18 cellular contexts compared by ENCODE assay signal in the genomic region with DNA sequence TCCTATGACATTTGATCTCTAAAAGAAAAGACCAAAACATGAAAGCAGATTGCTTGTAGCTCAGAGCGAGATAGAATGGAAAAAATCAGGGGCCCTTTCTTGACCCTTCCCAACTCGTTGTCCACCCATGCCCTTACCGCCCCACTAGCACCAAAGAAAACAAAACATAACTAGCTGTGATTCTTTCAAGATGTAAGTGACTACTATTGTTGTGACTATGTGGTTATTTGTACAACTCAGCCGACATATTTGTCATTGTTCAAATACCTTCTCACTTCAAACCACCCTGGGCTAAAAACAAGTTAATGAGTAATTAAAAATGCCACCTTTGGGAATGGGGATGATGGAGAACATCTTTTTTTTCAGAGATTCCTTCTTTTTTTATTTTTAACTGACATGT.
A peak's percentile ranks its signal among the peaks of the same experiment; 100 is the strongest.
DNase-seq lines count a peak whose midpoint lies in the region; ATAC-seq, FAIRE-seq and TF ChIP-seq lines count a peak whose summit lies in the region.
"Had no signal": no experiment of that assay in that cellular context is flagged by ENCODE, and none has a peak within 500 bp of the region (broad histone marks: within the 10 kb centered on the region; RNA-seq: fewer than 3 reads in every experiment).

No MANE protein-coding gene starts in this region.

- no peak for TF ChIP-seq CTCF in A549 (IDR thresholded peaks at IDR 0.05)
- TF ChIP-seq CTCF in GM23338 (conservative IDR thresholded peaks at IDR 0.05; ENCODE audit: low read depth in 2 of 2), result no peak
- no peak for TF ChIP-seq CTCF in chondrocyte (IDR thresholded peaks at IDR 0.05)

- H3K36me3 Mint-ChIP-seq in GM23338 (ENCODE audit: low read depth), result no peaks in the 10 kb centered on the region; the same call in 2 of the 3 replicates
- H3K36me3 Mint-ChIP-seq in chondrocyte (ENCODE audit: low read depth), result no peaks in the 10 kb centered on the region
- H3K36me3 Mint-ChIP-seq: CD4-positive, CD25-positive, alpha-beta regulatory T cell had no signal

- no peaks in the 10 kb centered on the region for H3K9me2 ChIP-seq in GM23338 (ENCODE audit: insufficient read depth)

- H3K36me3 ChIP-seq in GM23338 (ENCODE audit: insufficient read depth), result no peaks in the 10 kb centered on the region

- no peaks in the 10 kb centered on the region for H3K27me3 ChIP-seq in GM23338 (ENCODE audit: insufficient read depth)

- H3K9me3 Mint-ChIP-seq in GM23338 (no peaks in the 10 kb centered on the region), chondrocyte (ENCODE audit: low read depth) (no peaks in the 10 kb centered on the region)

- DNase-seq in A549 (ENCODE audit: low read depth in 1 of 2, low spot score in 1 of 2) (no peak), GM23338 (ENCODE audit: low spot score) (peak; percentile 3), chondrocyte (ENCODE audit: low spot score) (no peak), left kidney (ENCODE audit: low read depth, low spot score) (peak; percentile 2), glomerular visceral epithelial cell (ENCODE audit: extremely low spot score) (no peak), putamen (ENCODE audit: low spot score) (no peak)
- DNase-seq in activated CD4-positive, alpha-beta T cell treated with anti-CD3 and anti-CD28 coated beads for 4 hours, result no peak
- DNase-seq: CD4-positive, CD25-positive, alpha-beta regulatory T cell; H7; KG1; NCI-H1092 treated with DMSO at 0.1 percent for 48 hours; NCI-H187; NCI-H446 treated with DMSO at 0.1 percent for 48 hours; NCI-H748 treated with DMSO at 0.1 percent for 48 hours had no signal

- H3F3A ChIP-seq in GM23338 (replicated peaks; ENCODE audit: low read depth), result no peaks in the 10 kb centered on the region

- WGBS in A549 (ENCODE audit: missing lambda C conversion rate), result 7% methylated on average over 4 of the region's 4 CpGs

- POLR2A ChIA-PET in A549 (lab: Yijun Ruan, JAX), result no interaction called here

- H3K4me1 Mint-ChIP-seq in GM23338 (peaks cover 24% of the 10 kb centered on the region), chondrocyte (ENCODE audit: low read depth) (peaks cover 24% of the 10 kb centered on the region)
- H3K4me1 Mint-ChIP-seq: CD4-positive, CD25-positive, alpha-beta regulatory T cell had no signal

- H3K4me1 ChIP-seq in A549 (no peaks in the 10 kb centered on the region), GM23338 (ENCODE audit: insufficient read depth) (no peaks in the 10 kb centered on the region)

- H3K4me2 ChIP-seq in A549 (no peak overlapping the region), GM23338 (0 out of 2 replicates have a peak overlapping the region, but pooled peaks have one; percentile 12)

- ATAC-seq in A549 (no peak), GM23338 (no peak), GM18909 (IDR thresholded peaks at IDR 0.05; ENCODE audit: poor library complexity, unreplicated experiment) (no peak)
- ATAC-seq: PC-3 had no signal

- no peak for TF ChIP-seq POLR2A in A549 (IDR thresholded peaks at IDR 0.05; ENCODE audit: low read length)

- H3K9me3 ChIP-seq in A549, result no peaks in the 10 kb centered on the region

- CTCF ChIA-PET in A549 (lab: Yijun Ruan, JAX), result interaction anchor here (0.6 kb wide), 1 partner anchor 11 kb away, joined by 3 read pairs; no protein-coding TSS in a partner anchor

- peak; percentile 32 for FAIRE-seq in A549 (lab: Jason Lieb, UNC)
- FAIRE-seq: D721Med had no signal

- TF ChIP-seq RAD21 in A549 (conservative IDR thresholded peaks at IDR 0.05 in 1 of 2, IDR thresholded peaks at IDR 0.05 in 1 of 2), result no peak

- H3K27me3 Mint-ChIP-seq in GM23338 (ENCODE audit: insufficient read depth, low read depth, poor library complexity) (no peaks in the 10 kb centered on the region), chondrocyte (ENCODE audit: low read depth) (no peaks in the 10 kb centered on the region)
- H3K27me3 Mint-ChIP-seq: CD4-positive, CD25-positive, alpha-beta regulatory T cell had no signal

- no peaks in the 10 kb centered on the region for H3K79me2 ChIP-seq in GM23338 (replicated peaks; ENCODE audit: insufficient read depth)

- TF ChIP-seq EP300 in A549 (IDR thresholded peaks at IDR 0.05), result no peak

- H3K27ac ChIP-seq in A549 (no peak overlapping the region), GM23338 (ENCODE audit: low read depth) (no peak overlapping the region)
- H3K27ac ChIP-seq: SK-N-MC had no signal

- no peaks in the 10 kb centered on the region for H4K20me1 ChIP-seq in GM23338 (replicated peaks; ENCODE audit: insufficient read depth)

- no peak overlapping the region for H3K4me3 ChIP-seq in A549
- no peak overlapping the region for H3K4me3 ChIP-seq in GM23338
- H3K4me3 ChIP-seq: SK-N-MC had no signal

- H3K4me3 Mint-ChIP-seq in GM23338 (no peak overlapping the region), chondrocyte (ENCODE audit: unreplicated experiment) (no peak overlapping the region)
- H3K4me3 Mint-ChIP-seq: CD4-positive, CD25-positive, alpha-beta regulatory T cell had no signal

- H2AFZ ChIP-seq in GM23338, result no peak overlapping the region

- H3K27ac Mint-ChIP-seq in GM23338, result no peak overlapping the region
- peak overlapping the region; percentile 28 for H3K27ac Mint-ChIP-seq in chondrocyte (ENCODE audit: unreplicated experiment)
- H3K27ac Mint-ChIP-seq: CD4-positive, CD25-positive, alpha-beta regulatory T cell had no signal

TF ChIP-seq in A549, 52 proteins besides CTCF, POLR2A, EP300 and RAD21 (continues in another document):
- TF ChIP-seq, protein P1, sequence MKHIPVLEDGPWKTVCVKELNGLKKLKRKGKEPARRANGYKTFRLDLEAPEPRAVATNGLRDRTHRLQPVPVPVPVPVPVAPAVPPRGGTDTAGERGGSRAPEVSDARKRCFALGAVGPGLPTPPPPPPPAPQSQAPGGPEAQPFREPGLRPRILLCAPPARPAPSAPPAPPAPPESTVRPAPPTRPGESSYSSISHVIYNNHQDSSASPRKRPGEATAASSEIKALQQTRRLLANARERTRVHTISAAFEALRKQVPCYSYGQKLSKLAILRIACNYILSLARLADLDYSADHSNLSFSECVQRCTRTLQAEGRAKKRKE (CRISPR knock-in tag; IDR thresholded peaks at IDR 0.05; ENCODE audit: low read depth), result no peak
- TF ChIP-seq EHMT2 (IDR thresholded peaks at IDR 0.05; ENCODE audit: low read depth) (no peak), BHLHE40 (IDR thresholded peaks at IDR 0.05; ENCODE audit: low read depth, low read length) (no peak), HEYL (CRISPR knock-in tag; IDR thresholded peaks at IDR 0.05) (no peak), SMC3 (IDR thresholded peaks at IDR 0.05) (no peak), RNF2 (IDR thresholded peaks at IDR 0.05; ENCODE audit: borderline replicate concordance, low read depth) (no peak)
- TF ChIP-seq, protein P2, sequence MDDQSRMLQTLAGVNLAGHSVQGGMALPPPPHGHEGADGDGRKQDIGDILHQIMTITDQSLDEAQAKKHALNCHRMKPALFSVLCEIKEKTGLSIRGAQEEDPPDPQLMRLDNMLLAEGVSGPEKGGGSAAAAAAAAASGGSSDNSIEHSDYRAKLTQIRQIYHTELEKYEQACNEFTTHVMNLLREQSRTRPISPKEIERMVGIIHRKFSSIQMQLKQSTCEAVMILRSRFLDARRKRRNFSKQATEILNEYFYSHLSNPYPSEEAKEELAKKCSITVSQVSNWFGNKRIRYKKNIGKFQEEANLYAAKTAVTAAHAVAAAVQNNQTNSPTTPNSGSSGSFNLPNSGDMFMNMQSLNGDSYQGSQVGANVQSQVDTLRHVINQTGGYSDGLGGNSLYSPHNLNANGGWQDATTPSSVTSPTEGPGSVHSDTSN (IDR thresholded peaks at IDR 0.05), result no peak
- TF ChIP-seq, protein P3, sequence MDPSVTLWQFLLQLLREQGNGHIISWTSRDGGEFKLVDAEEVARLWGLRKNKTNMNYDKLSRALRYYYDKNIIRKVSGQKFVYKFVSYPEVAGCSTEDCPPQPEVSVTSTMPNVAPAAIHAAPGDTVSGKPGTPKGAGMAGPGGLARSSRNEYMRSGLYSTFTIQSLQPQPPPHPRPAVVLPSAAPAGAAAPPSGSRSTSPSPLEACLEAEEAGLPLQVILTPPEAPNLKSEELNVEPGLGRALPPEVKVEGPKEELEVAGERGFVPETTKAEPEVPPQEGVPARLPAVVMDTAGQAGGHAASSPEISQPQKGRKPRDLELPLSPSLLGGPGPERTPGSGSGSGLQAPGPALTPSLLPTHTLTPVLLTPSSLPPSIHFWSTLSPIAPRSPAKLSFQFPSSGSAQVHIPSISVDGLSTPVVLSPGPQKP (IDR thresholded peaks at IDR 0.05; ENCODE audit: low read depth, low read length), result no peak

TF ChIP-seq in GM23338, 12 proteins besides CTCF, POLR2A, EP300 and RAD21 (continues in another document):
- TF ChIP-seq, protein P4, sequence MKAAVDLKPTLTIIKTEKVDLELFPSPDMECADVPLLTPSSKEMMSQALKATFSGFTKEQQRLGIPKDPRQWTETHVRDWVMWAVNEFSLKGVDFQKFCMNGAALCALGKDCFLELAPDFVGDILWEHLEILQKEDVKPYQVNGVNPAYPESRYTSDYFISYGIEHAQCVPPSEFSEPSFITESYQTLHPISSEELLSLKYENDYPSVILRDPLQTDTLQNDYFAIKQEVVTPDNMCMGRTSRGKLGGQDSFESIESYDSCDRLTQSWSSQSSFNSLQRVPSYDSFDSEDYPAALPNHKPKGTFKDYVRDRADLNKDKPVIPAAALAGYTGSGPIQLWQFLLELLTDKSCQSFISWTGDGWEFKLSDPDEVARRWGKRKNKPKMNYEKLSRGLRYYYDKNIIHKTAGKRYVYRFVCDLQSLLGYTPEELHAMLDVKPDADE (IDR thresholded peaks at IDR 0.05), result no peak
- TF ChIP-seq POLR2AphosphoS5 (IDR thresholded peaks at IDR 0.05; ENCODE audit: low read depth), result no peak
- no peak for TF ChIP-seq CREB1 (CRISPR knock-in tag; IDR thresholded peaks at IDR 0.05; ENCODE audit: low read depth)
- no peak for TF ChIP-seq ZNF114 (CRISPR knock-in tag; IDR thresholded peaks at IDR 0.05)
- no peak for TF ChIP-seq EZH2 (IDR thresholded peaks at IDR 0.05; ENCODE audit: low read depth, unreplicated experiment)
- TF ChIP-seq STAT1 (IDR thresholded peaks at IDR 0.05; ENCODE audit: unreplicated experiment), result no peak

Comparison
In these comparisons a context has a peak if more than half of its experiments do, and no peak if none do; other contexts are left out.
1. DNase-seq: peak in GM23338 (single experiment) and left kidney (single experiment); none in A549 (0 of 2), chondrocyte (single experiment), glomerular visceral epithelial cell (single experiment), putamen (single experiment) and activated CD4-positive, alpha-beta T cell treated with anti-CD3 and anti-CD28 coated beads for 4 hours (0 of 2).